In the genomic region with DNA sequence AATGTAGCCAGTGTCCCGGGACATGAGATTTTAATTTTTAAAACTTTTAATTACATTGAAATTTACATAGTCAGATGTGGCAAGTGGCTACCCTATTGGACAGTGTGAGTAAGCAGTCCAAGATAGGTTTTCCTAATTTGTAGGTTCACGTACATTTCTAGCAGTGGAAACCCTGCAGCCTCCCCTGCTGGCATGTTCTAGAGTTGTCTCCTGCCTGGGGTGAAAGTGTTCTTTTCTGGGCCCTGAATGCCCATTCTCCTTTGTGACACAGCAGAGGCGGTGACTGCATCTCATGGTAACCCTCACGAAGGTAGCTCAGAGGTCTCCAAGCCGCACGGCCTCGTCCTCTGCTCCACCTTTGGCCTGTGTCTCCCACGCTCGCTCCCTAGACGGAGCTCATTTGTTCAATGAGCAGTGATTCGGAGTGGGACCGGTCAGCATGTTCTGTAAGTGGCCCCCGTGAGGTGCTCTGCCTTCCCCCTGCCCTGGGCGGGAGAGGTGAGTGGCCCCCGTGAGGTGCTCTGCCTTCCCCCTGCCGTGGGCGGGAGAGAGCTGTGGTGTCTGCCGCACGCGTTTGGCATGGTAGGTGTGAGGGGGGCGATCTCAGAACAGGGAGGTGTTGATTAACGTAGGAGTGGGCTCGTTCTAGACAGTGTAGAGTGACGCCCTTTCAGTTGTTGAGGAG, we compare ENCODE assay signal across 1 cellular context.
TF ChIP-seq lines count a peak whose summit lies in the region.

No MANE protein-coding gene starts in this region.

TF ChIP-seq in HepG2, 621 proteins besides CTCF, POLR2A, EP300 and RAD21:
- TF ChIP-seq MED13 (CRISPR knock-in tag; IDR thresholded peaks at IDR 0.05) (no peak), ZNF709 (CRISPR knock-in tag; IDR thresholded peaks at IDR 0.05) (no peak), YEATS2 (CRISPR knock-in tag; IDR thresholded peaks at IDR 0.05; ENCODE audit: borderline replicate concordance) (no peak)
